Comparison of ENCODE assay signal across 1 cellular context in the genomic region with DNA sequence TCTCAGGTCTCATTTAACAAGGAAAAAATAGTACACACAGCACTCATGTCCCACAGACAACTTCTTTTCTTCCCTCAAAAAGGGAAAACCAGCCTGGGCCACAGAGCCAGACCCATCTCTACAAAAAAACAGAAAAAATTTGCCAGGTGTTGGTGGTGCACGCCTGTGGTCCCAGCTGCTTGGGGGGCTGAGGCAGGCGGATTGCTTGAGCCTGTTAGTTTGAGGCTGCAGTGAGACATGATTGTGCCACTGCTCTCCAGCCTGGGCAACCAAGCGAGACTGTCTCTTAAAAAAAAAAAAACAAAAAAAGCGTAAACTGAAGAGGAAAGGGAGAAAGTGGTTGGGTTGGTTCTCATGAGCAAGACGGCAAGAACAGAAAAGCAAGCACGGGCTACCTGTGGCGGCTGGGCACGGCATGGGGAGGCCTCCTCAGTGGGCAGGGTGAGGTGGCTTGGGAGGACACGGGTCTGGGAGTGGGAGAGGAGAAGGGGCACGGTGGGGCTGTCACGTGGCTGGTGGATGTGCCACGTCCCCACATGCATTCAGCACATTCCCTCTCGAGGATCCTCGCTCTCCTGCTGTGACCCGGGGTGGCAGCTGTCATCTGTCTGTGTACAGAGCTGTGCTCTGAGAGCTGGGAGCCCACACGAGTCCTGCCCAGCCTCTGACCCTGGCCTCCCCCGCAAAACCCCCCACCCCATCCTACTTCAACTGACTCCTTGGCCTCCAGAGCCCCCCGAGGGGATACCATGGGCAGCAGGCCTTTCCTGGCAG.
TF ChIP-seq lines count a peak whose summit lies in the region.

No MANE protein-coding gene starts in this region.

TF ChIP-seq in WTC11, 78 proteins besides CTCF, POLR2A, EP300 and RAD21:
- TF ChIP-seq ZBTB21 (CRISPR knock-in tag; IDR thresholded peaks at IDR 0.05; ENCODE audit: borderline replicate concordance) (no peak), SMAD3 (CRISPR knock-in tag; IDR thresholded peaks at IDR 0.05; ENCODE audit: borderline replicate concordance) (no peak), ZNF138 (CRISPR knock-in tag; conservative IDR thresholded peaks at IDR 0.05) (no peak), ATF1 (CRISPR knock-in tag; IDR thresholded peaks at IDR 0.05) (no peak), ZNF396 (CRISPR knock-in tag; IDR thresholded peaks at IDR 0.05; ENCODE audit: borderline replicate concordance) (no peak), MYBL2 (CRISPR knock-in tag; IDR thresholded peaks at IDR 0.05) (no peak), ELF4 (CRISPR knock-in tag; IDR thresholded peaks at IDR 0.05; ENCODE audit: low read depth) (no peak), TEAD4 (CRISPR knock-in tag; IDR thresholded peaks at IDR 0.05) (no peak), CREB1 (CRISPR knock-in tag; IDR thresholded peaks at IDR 0.05) (no peak), SOX15 (CRISPR knock-in tag; IDR thresholded peaks at IDR 0.05) (no peak)
- TF ChIP-seq, protein P1, sequence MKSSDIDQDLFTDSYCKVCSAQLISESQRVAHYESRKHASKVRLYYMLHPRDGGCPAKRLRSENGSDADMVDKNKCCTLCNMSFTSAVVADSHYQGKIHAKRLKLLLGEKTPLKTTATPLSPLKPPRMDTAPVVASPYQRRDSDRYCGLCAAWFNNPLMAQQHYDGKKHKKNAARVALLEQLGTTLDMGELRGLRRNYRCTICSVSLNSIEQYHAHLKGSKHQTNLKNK (CRISPR knock-in tag; IDR thresholded peaks at IDR 0.05): no peak
- TF ChIP-seq, protein P2, sequence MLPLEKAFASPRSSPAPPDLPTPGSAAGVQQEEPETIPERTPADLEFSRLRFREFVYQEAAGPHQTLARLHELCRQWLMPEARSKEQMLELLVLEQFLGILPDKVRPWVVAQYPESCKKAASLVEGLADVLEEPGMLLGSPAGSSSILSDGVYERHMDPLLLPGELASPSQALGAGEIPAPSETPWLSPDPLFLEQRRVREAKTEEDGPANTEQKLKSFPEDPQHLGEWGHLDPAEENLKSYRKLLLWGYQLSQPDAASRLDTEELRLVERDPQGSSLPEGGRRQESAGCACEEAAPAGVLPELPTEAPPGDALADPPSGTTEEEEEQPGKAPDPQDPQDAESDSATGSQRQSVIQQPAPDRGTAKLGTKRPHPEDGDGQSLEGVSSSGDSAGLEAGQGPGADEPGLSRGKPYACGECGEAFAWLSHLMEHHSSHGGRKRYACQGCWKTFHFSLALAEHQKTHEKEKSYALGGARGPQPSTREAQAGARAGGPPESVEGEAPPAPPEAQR (CRISPR knock-in tag; IDR thresholded peaks at IDR 0.05): no peak
- TF ChIP-seq, protein P3, sequence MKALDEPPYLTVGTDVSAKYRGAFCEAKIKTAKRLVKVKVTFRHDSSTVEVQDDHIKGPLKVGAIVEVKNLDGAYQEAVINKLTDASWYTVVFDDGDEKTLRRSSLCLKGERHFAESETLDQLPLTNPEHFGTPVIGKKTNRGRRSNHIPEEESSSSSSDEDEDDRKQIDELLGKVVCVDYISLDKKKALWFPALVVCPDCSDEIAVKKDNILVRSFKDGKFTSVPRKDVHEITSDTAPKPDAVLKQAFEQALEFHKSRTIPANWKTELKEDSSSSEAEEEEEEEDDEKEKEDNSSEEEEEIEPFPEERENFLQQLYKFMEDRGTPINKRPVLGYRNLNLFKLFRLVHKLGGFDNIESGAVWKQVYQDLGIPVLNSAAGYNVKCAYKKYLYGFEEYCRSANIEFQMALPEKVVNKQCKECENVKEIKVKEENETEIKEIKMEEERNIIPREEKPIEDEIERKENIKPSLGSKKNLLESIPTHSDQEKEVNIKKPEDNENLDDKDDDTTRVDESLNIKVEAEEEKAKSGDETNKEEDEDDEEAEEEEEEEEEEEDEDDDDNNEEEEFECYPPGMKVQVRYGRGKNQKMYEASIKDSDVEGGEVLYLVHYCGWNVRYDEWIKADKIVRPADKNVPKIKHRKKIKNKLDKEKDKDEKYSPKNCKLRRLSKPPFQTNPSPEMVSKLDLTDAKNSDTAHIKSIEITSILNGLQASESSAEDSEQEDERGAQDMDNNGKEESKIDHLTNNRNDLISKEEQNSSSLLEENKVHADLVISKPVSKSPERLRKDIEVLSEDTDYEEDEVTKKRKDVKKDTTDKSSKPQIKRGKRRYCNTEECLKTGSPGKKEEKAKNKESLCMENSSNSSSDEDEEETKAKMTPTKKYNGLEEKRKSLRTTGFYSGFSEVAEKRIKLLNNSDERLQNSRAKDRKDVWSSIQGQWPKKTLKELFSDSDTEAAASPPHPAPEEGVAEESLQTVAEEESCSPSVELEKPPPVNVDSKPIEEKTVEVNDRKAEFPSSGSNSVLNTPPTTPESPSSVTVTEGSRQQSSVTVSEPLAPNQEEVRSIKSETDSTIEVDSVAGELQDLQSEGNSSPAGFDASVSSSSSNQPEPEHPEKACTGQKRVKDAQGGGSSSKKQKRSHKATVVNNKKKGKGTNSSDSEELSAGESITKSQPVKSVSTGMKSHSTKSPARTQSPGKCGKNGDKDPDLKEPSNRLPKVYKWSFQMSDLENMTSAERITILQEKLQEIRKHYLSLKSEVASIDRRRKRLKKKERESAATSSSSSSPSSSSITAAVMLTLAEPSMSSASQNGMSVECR (CRISPR knock-in tag; IDR thresholded peaks at IDR 0.05; ENCODE audit: borderline replicate concordance): no peak
- TF ChIP-seq, protein P4, sequence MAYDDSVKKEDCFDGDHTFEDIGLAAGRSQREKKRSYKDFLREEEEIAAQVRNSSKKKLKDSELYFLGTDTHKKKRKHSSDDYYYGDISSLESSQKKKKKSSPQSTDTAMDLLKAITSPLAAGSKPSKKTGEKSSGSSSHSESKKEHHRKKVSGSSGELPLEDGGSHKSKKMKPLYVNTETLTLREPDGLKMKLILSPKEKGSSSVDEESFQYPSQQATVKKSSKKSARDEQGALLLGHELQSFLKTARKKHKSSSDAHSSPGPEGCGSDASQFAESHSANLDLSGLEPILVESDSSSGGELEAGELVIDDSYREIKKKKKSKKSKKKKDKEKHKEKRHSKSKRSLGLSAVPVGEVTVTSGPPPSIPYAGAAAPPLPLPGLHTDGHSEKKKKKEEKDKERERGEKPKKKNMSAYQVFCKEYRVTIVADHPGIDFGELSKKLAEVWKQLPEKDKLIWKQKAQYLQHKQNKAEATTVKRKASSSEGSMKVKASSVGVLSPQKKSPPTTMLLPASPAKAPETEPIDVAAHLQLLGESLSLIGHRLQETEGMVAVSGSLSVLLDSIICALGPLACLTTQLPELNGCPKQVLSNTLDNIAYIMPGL (CRISPR knock-in tag; IDR thresholded peaks at IDR 0.05): no peak
- TF ChIP-seq, protein P5, sequence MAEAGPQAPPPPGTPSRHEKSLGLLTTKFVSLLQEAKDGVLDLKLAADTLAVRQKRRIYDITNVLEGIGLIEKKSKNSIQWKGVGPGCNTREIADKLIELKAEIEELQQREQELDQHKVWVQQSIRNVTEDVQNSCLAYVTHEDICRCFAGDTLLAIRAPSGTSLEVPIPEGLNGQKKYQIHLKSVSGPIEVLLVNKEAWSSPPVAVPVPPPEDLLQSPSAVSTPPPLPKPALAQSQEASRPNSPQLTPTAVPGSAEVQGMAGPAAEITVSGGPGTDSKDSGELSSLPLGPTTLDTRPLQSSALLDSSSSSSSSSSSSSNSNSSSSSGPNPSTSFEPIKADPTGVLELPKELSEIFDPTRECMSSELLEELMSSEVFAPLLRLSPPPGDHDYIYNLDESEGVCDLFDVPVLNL (CRISPR knock-in tag; IDR thresholded peaks at IDR 0.05; ENCODE audit: borderline replicate concordance, low read depth): no peak
